ENCODE assay signal across 1 cellular context in the genomic region with DNA sequence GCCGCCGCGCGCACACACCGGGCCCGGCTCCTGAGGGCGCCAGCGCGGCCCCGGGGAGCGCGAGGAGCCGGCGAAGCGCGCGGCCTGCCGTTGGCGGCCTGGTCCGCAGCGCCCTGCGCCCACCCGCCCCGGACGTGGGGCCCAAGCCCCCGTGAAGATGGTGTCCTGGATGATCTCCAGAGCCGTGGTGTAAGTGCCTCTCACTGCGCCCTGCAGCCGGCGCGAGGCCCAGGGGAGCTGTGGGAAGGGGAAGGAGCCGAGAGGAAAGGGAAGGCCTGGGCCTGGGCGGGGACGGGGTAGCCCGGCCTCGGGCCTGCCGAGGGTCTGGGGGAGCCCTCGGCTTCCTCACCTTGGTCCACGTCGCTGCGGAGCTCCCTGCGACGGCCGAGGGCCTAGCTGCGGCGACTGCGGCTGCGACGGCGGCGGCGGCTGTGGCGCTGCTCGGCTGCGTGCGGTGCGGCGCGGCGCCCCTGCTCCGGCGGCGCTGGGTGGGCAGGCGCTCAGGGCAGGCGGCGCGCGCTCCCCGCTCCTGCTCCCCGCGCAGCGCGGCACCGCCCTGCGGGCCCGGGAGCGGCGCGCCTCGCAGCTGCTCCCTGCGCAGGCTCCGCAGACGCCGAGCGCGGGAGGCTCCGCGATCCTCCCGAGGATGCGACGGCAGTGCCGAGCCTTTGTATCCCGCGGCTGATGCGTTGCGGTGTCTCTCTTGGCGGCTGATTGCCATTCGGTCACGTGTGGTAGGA.
A peak's percentile ranks its signal among the peaks of the same experiment; 100 is the strongest.
TF ChIP-seq lines count a peak whose summit lies in the region.

REEP3 (plus strand) TSS at position 13 of the 740 bp plus-strand sequence; CDS start at position 158, 145 bp downstream.

TF ChIP-seq in GM12878, 131 proteins besides CTCF, POLR2A, EP300 and RAD21 (continued from another document and continues in another):
- TF ChIP-seq YY1 (IDR thresholded peaks at IDR 0.05; ENCODE audit: low read depth, low read length): no peak
- TF ChIP-seq SREBF1 (IDR thresholded peaks at IDR 0.05; ENCODE audit: low read length): no peak
- no peak for TF ChIP-seq KAT2A (conservative IDR thresholded peaks at IDR 0.05; ENCODE audit: control insufficient read depth, low read depth, low read length)
- no peak for TF ChIP-seq FOXM1 (IDR thresholded peaks at IDR 0.05; ENCODE audit: low read depth, low read length)
- no peak for TF ChIP-seq WRNIP1 (IDR thresholded peaks at IDR 0.05; ENCODE audit: borderline replicate concordance, low read depth, low read length)
- TF ChIP-seq YBX1 (IDR thresholded peaks at IDR 0.05): no peak
- TF ChIP-seq USF2 (IDR thresholded peaks at IDR 0.05; ENCODE audit: borderline replicate concordance, low read depth, low read length): no peak; the same call in 1 of the 2 replicates
- peak; percentile 42 for TF ChIP-seq HDAC6 (IDR thresholded peaks at IDR 0.05; ENCODE audit: unreplicated experiment)
- peak; percentile 60; the same call in 1 of the 2 replicates for TF ChIP-seq SIN3A (IDR thresholded peaks at IDR 0.05; ENCODE audit: low read depth, low read length)
- TF ChIP-seq E2F4 (IDR thresholded peaks at IDR 0.05; ENCODE audit: low read depth, low read length): 0 out of 2 replicates have a peak, but pooled peaks have one; percentile 19
- TF ChIP-seq JUND (IDR thresholded peaks at IDR 0.05; ENCODE audit: low read depth, low read length): no peak
- TF ChIP-seq, protein P1, sequence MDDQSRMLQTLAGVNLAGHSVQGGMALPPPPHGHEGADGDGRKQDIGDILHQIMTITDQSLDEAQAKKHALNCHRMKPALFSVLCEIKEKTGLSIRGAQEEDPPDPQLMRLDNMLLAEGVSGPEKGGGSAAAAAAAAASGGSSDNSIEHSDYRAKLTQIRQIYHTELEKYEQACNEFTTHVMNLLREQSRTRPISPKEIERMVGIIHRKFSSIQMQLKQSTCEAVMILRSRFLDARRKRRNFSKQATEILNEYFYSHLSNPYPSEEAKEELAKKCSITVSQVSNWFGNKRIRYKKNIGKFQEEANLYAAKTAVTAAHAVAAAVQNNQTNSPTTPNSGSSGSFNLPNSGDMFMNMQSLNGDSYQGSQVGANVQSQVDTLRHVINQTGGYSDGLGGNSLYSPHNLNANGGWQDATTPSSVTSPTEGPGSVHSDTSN (IDR thresholded peaks at IDR 0.05; ENCODE audit: insufficient replicate concordance, low read depth, low read length): no peak
- no peak for TF ChIP-seq MTA2 (IDR thresholded peaks at IDR 0.05; ENCODE audit: low read depth)
- TF ChIP-seq TCF3 (IDR thresholded peaks at IDR 0.05; ENCODE audit: borderline replicate concordance, insufficient read depth, low read depth, low read length): 0 out of 2 replicates have a peak, but pooled peaks have one; percentile 35
- TF ChIP-seq IRF4 (IDR thresholded peaks at IDR 0.05; ENCODE audit: low read depth, low read length): no peak
- TF ChIP-seq, protein P2, sequence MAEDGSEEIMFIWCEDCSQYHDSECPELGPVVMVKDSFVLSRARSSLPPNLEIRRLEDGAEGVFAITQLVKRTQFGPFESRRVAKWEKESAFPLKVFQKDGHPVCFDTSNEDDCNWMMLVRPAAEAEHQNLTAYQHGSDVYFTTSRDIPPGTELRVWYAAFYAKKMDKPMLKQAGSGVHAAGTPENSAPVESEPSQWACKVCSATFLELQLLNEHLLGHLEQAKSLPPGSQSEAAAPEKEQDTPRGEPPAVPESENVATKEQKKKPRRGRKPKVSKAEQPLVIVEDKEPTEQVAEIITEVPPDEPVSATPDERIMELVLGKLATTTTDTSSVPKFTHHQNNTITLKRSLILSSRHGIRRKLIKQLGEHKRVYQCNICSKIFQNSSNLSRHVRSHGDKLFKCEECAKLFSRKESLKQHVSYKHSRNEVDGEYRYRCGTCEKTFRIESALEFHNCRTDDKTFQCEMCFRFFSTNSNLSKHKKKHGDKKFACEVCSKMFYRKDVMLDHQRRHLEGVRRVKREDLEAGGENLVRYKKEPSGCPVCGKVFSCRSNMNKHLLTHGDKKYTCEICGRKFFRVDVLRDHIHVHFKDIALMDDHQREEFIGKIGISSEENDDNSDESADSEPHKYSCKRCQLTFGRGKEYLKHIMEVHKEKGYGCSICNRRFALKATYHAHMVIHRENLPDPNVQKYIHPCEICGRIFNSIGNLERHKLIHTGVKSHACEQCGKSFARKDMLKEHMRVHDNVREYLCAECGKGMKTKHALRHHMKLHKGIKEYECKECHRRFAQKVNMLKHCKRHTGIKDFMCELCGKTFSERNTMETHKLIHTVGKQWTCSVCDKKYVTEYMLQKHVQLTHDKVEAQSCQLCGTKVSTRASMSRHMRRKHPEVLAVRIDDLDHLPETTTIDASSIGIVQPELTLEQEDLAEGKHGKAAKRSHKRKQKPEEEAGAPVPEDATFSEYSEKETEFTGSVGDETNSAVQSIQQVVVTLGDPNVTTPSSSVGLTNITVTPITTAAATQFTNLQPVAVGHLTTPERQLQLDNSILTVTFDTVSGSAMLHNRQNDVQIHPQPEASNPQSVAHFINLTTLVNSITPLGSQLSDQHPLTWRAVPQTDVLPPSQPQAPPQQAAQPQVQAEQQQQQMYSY (CRISPR knock-in tag; IDR thresholded peaks at IDR 0.05): no peak
- no peak for TF ChIP-seq MEF2A (IDR thresholded peaks at IDR 0.05; ENCODE audit: insufficient read depth, low read depth, low read length)
- TF ChIP-seq CBX5 (IDR thresholded peaks at IDR 0.05; ENCODE audit: low read depth): no peak
- TF ChIP-seq, protein P3, sequence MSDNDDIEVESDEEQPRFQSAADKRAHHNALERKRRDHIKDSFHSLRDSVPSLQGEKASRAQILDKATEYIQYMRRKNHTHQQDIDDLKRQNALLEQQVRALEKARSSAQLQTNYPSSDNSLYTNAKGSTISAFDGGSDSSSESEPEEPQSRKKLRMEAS (IDR thresholded peaks at IDR 0.05; ENCODE audit: low read depth, low read length): no peak
- TF ChIP-seq, protein P4, sequence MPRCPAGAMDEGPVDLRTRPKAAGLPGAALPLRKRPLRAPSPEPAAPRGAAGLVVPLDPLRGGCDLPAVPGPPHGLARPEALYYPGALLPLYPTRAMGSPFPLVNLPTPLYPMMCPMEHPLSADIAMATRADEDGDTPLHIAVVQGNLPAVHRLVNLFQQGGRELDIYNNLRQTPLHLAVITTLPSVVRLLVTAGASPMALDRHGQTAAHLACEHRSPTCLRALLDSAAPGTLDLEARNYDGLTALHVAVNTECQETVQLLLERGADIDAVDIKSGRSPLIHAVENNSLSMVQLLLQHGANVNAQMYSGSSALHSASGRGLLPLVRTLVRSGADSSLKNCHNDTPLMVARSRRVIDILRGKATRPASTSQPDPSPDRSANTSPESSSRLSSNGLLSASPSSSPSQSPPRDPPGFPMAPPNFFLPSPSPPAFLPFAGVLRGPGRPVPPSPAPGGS (IDR thresholded peaks at IDR 0.05; ENCODE audit: borderline replicate concordance, insufficient read depth, low read depth, low read length, poor library complexity, severe bottlenecking): no peak
- TF ChIP-seq, protein P5, sequence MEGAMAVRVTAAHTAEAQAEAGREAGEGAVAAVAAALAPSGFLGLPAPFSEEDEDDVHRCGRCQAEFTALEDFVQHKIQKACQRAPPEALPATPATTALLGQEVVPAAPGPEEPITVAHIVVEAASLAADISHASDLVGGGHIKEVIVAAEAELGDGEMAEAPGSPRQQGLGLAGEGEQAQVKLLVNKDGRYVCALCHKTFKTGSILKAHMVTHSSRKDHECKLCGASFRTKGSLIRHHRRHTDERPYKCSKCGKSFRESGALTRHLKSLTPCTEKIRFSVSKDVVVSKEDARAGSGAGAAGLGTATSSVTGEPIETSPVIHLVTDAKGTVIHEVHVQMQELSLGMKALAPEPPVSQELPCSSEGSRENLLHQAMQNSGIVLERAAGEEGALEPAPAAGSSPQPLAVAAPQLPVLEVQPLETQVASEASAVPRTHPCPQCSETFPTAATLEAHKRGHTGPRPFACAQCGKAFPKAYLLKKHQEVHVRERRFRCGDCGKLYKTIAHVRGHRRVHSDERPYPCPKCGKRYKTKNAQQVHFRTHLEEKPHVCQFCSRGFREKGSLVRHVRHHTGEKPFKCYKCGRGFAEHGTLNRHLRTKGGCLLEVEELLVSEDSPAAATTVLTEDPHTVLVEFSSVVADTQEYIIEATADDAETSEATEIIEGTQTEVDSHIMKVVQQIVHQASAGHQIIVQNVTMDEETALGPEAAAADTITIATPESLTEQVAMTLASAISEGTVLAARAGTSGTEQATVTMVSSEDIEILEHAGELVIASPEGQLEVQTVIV (IDR thresholded peaks at IDR 0.05; ENCODE audit: borderline replicate concordance, partially characterized antibody): no peak
- TF ChIP-seq ESRRA (IDR thresholded peaks at IDR 0.05; ENCODE audit: low read length): no peak
- no peak for TF ChIP-seq SRF (IDR thresholded peaks at IDR 0.05; ENCODE audit: low read depth in 2 of 2, low read length in 2 of 2)
- peak in 1 of 2 experiments; percentile 61; a peak in 1 of 3 replicates for TF ChIP-seq EGR1 (IDR thresholded peaks at IDR 0.05; ENCODE audit: borderline replicate concordance in 1 of 2, low read depth in 2 of 2, low read length in 2 of 2)
- no peak for TF ChIP-seq CEBPB (IDR thresholded peaks at IDR 0.05; ENCODE audit: borderline replicate concordance in 1 of 2, low read depth in 2 of 2, low read length in 2 of 2)
- TF ChIP-seq, protein P6, sequence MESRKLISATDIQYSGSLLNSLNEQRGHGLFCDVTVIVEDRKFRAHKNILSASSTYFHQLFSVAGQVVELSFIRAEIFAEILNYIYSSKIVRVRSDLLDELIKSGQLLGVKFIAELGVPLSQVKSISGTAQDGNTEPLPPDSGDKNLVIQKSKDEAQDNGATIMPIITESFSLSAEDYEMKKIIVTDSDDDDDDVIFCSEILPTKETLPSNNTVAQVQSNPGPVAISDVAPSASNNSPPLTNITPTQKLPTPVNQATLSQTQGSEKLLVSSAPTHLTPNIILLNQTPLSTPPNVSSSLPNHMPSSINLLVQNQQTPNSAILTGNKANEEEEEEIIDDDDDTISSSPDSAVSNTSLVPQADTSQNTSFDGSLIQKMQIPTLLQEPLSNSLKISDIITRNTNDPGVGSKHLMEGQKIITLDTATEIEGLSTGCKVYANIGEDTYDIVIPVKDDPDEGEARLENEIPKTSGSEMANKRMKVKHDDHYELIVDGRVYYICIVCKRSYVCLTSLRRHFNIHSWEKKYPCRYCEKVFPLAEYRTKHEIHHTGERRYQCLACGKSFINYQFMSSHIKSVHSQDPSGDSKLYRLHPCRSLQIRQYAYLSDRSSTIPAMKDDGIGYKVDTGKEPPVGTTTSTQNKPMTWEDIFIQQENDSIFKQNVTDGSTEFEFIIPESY (IDR thresholded peaks at IDR 0.05): no peak
- peak; percentile 59; the same call in 1 of the 2 replicates for TF ChIP-seq NKRF (conservative IDR thresholded peaks at IDR 0.05)
- TF ChIP-seq, protein P7, sequence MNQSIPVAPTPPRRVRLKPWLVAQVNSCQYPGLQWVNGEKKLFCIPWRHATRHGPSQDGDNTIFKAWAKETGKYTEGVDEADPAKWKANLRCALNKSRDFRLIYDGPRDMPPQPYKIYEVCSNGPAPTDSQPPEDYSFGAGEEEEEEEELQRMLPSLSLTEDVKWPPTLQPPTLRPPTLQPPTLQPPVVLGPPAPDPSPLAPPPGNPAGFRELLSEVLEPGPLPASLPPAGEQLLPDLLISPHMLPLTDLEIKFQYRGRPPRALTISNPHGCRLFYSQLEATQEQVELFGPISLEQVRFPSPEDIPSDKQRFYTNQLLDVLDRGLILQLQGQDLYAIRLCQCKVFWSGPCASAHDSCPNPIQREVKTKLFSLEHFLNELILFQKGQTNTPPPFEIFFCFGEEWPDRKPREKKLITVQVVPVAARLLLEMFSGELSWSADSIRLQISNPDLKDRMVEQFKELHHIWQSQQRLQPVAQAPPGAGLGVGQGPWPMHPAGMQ (IDR thresholded peaks at IDR 0.05; ENCODE audit: borderline replicate concordance): no peak
- no peak for TF ChIP-seq ZNF622 (IDR thresholded peaks at IDR 0.05)
- no peak for TF ChIP-seq CBX3 (IDR thresholded peaks at IDR 0.05; ENCODE audit: borderline replicate concordance, low read depth)
- no peak for TF ChIP-seq STAT1 (conservative IDR thresholded peaks at IDR 0.05)
- no peak for TF ChIP-seq IKZF2 (IDR thresholded peaks at IDR 0.05)
- peak; percentile 72 for TF ChIP-seq MYC (IDR thresholded peaks at IDR 0.05; ENCODE audit: insufficient read depth, insufficient read length, insufficient replicate concordance, low read length, severe bottlenecking)
- TF ChIP-seq BACH1 (IDR thresholded peaks at IDR 0.05; ENCODE audit: borderline replicate concordance): peak; percentile 71
- TF ChIP-seq SMAD5 (IDR thresholded peaks at IDR 0.05; ENCODE audit: low read depth): no peak
- TF ChIP-seq CHD4 (IDR thresholded peaks at IDR 0.05): no peak
- TF ChIP-seq SUZ12 (IDR thresholded peaks at IDR 0.05; ENCODE audit: unreplicated experiment): no peak
- TF ChIP-seq, protein P8, sequence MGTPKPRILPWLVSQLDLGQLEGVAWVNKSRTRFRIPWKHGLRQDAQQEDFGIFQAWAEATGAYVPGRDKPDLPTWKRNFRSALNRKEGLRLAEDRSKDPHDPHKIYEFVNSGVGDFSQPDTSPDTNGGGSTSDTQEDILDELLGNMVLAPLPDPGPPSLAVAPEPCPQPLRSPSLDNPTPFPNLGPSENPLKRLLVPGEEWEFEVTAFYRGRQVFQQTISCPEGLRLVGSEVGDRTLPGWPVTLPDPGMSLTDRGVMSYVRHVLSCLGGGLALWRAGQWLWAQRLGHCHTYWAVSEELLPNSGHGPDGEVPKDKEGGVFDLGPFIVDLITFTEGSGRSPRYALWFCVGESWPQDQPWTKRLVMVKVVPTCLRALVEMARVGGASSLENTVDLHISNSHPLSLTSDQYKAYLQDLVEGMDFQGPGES (IDR thresholded peaks at IDR 0.05): no peak
